In the genomic region with DNA sequence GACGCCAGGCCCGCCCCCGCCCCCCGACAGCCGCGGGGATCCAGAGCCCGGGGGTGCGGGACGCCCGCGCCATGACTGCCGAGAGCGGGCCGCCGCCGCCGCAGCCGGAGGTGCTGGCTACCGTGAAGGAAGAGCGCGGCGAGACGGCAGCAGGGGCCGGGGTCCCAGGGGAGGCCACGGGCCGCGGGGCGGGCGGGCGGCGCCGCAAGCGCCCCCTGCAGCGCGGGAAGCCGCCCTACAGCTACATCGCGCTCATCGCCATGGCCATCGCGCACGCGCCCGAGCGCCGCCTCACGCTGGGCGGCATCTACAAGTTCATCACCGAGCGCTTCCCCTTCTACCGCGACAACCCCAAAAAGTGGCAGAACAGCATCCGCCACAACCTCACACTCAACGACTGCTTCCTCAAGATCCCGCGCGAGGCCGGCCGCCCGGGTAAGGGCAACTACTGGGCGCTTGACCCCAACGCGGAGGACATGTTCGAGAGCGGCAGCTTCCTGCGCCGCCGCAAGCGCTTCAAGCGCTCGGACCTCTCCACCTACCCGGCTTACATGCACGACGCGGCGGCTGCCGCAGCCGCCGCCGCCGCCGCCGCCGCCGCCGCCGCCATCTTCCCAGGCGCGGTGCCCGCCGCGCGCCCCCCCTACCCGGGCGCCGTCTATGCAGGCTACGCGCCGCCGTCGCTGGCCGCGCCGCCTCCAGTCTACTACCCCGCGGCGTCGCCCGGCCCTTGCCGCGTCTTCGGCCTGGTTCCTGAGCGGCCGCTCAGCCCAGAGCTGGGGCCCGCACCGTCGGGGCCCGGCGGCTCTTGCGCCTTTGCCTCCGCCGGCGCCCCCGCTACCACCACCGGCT, we compare ENCODE assay signal across 8 cellular contexts. TPM values are rescaled to one million over a fixed set of nuclear protein-coding genes. Genes with fewer than 3 reads are reported as not detected.
DNase-seq lines count a peak whose midpoint lies in the region; ATAC-seq and TF ChIP-seq lines count a peak whose summit lies in the region.

No MANE protein-coding gene starts in this region.

- peaks cover 4% of the 10 kb centered on the region for H3K9me3 ChIP-seq in CD4-positive, alpha-beta T cell (ENCODE audit: control insufficient read depth, low read length)
- no peaks in the 10 kb centered on the region for H3K9me3 ChIP-seq in esophagus (ENCODE audit: control insufficient read depth in 2 of 2, insufficient read depth in 1 of 2, low read depth in 1 of 2, low read length in 1 of 2)

- peak overlapping the region; percentile 42 for H3K27ac Mint-ChIP-seq in CD4-positive, alpha-beta T cell

- POLR2A ChIA-PET in CD4-positive, alpha-beta T cell (lab: Charles Lee), result interaction anchor here (0.5 kb wide), 1 partner anchor 162 kb away, joined by 3 read pairs; no protein-coding TSS in a partner anchor

- H3K36me3 ChIP-seq in esophagus (ENCODE audit: control insufficient read depth in 2 of 2, insufficient read depth in 2 of 2, low read length in 1 of 2), result no peaks in the 10 kb centered on the region
- no peaks in the 10 kb centered on the region for H3K36me3 ChIP-seq in rectal smooth muscle tissue (ENCODE audit: control insufficient read depth, insufficient read depth, low read length)

- DNase-seq in CD4-positive, alpha-beta T cell, result peak; percentile 35 to 63 (median 46)
- DNase-seq in NCI-H1105 treated with DMSO at 0.1 percent for 48 hours (lab: John Stamatoyannopoulos, UW) (peak; percentile 71), SHP77 (lab: John Stamatoyannopoulos, UW) (no peak), GM19240 (ENCODE audit: insufficient read length, low spot score) (no peak), cerebellum (ENCODE audit: low spot score) (no peak)
- DNase-seq in activated CD4-positive, alpha-beta T cell treated with anti-CD3 and anti-CD28 coated beads, Interleukin-2, amount 50 U/mL, for 4 hours, result peak; percentile 35 to 41

- H3K4me1 Mint-ChIP-seq in CD4-positive, alpha-beta T cell (ENCODE audit: low read depth), result peaks cover 52% of the 10 kb centered on the region

- intact Hi-C loops in CD4-positive, alpha-beta T cell (cut with DNase I, micrococcal nuclease), result no loop called here

- H3K27ac ChIP-seq in CD4-positive, alpha-beta T cell (ENCODE audit: low read depth, low read length), result no peak overlapping the region
- H3K27ac ChIP-seq in esophagus (ENCODE audit: low read depth in 2 of 2, low read length in 1 of 2) (peak overlapping the region; percentile 39 to 78), rectal smooth muscle tissue (ENCODE audit: low read depth, low read length) (no peak overlapping the region)

- H3K36me3 Mint-ChIP-seq in CD4-positive, alpha-beta T cell (ENCODE audit: low read depth), result no peaks in the 10 kb centered on the region

- peaks cover 85% of the 10 kb centered on the region for H3K27me3 Mint-ChIP-seq in CD4-positive, alpha-beta T cell

- H3K27me3 ChIP-seq in CD4-positive, alpha-beta T cell (ENCODE audit: control insufficient read depth, insufficient read depth, low read length), result peaks cover 91% of the 10 kb centered on the region
- H3K27me3 ChIP-seq in esophagus (ENCODE audit: control insufficient read depth in 1 of 2, insufficient read depth in 2 of 2, low read length in 2 of 2), result peaks cover 0 to 32% of the 10 kb centered on the region in 2 donors
- H3K27me3 ChIP-seq in rectal smooth muscle tissue (ENCODE audit: control insufficient read depth, insufficient read depth, low read length), result peaks cover 60% of the 10 kb centered on the region

- peaks cover 0 to 17% of the 10 kb centered on the region in 2 donors for H3K4me1 ChIP-seq in esophagus (ENCODE audit: control insufficient read depth in 2 of 2, insufficient read depth in 2 of 2, low read length in 1 of 2)
- H3K4me1 ChIP-seq in rectal smooth muscle tissue (ENCODE audit: control insufficient read depth, insufficient read depth, low read length), result no peaks in the 10 kb centered on the region

- peak; percentile 84 for ATAC-seq in CD4-positive, alpha-beta T cell (ENCODE audit: poor library complexity)

- peaks cover 4% of the 10 kb centered on the region for H3K9me3 Mint-ChIP-seq in CD4-positive, alpha-beta T cell

- H3K4me3 ChIP-seq in esophagus (ENCODE audit: low read depth in 1 of 2, low read length in 2 of 2) (peak overlapping the region; percentile 65 to 77), rectal smooth muscle tissue (ENCODE audit: low read length) (peak overlapping the region; percentile 35)

- CTCF ChIA-PET in CD4-positive, alpha-beta T cell (lab: Charles Lee), result interaction anchor here (1.3 kb wide), 1 partner anchor 66 kb away, joined by 3 read pairs; no protein-coding TSS in a partner anchor

- no peak for TF ChIP-seq CTCF in CD4-positive, alpha-beta T cell (IDR thresholded peaks at IDR 0.05)

- 3% methylated on average over 69 to 125 of the region's 125 CpGs for WGBS in esophagus, 2 donors

- H3K9ac ChIP-seq in rectal smooth muscle tissue (ENCODE audit: low read length), result no peak overlapping the region

- H3K4me3 Mint-ChIP-seq in CD4-positive, alpha-beta T cell, result peak overlapping the region; percentile 92

RNA-seq across cellular contexts. Expression of a gene that starts 1.0 kb away (rescaled TPM):
- not detected for total RNA-seq in CD4-positive, alpha-beta T cell
- polyA plus RNA-seq in esophagus, result 1 to 10 TPM; 3.5 to 6.5 TPM
- total RNA-seq in cerebellum, result not detected

Comparison
In these comparisons a context has a peak if more than half of its experiments do, and no peak if none do; other contexts are left out.
1. DNase-seq: peak in CD4-positive, alpha-beta T cell (10 of 10), NCI-H1105 treated with DMSO at 0.1 percent for 48 hours (single experiment) and activated CD4-positive, alpha-beta T cell treated with anti-CD3 and anti-CD28 coated beads, Interleukin-2, amount 50 U/mL, for 4 hours (2 of 2); none in SHP77 (0 of 2), GM19240 (single experiment) and cerebellum (single experiment).
2. H3K27ac ChIP-seq: peak in esophagus (2 of 2); none in CD4-positive, alpha-beta T cell (single experiment) and rectal smooth muscle tissue (single experiment).